Comparison of ENCODE assay signal across 25 cellular contexts in the genomic region with DNA sequence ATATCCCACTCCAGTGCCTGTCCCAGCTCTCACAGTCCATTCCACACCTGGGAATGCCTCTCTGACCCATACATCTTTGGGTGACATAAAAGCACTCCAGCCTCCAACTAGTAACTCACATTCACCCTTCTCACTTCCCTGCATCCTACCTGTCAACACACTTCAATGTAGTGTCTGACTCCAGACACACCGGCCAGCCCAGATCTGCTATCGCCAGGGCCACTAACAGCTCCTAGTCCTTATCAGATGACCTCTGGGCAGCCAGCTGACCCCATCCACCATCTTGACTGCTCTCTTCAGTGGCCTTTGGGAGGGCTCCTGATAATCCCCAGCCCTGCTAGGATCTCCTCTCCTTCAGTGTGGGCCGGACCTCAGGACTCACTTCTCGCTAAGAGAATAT. TPM values are rescaled to one million over a fixed set of nuclear protein-coding genes. Genes with fewer than 3 reads are reported as not detected.
DNase-seq lines count a peak whose midpoint lies in the region; ATAC-seq and TF ChIP-seq lines count a peak whose summit lies in the region.
"Had no signal": no experiment of that assay in that cellular context is flagged by ENCODE, and none has a peak within 500 bp of the region (broad histone marks: within the 10 kb centered on the region; RNA-seq: fewer than 3 reads in every experiment).

No MANE protein-coding gene starts in this region.

- TF ChIP-seq CTCF in Peyer's patch (IDR thresholded peaks at IDR 0.05) = no peak

- no peaks in the 10 kb centered on the region for H3K27me3 ChIP-seq in CD4-positive, CD25-positive, alpha-beta regulatory T cell (ENCODE audit: control insufficient read depth, insufficient read depth, low read length)
- no peaks in the 10 kb centered on the region for H3K27me3 ChIP-seq in Peyer's patch
- H3K27me3 ChIP-seq: BLaER1, SJCRH30 had no signal

- peaks cover 0 to 2% (median 0%) of the 10 kb centered on the region in 7 donors for H3K9me3 Mint-ChIP-seq in CD4-positive, CD25-positive, alpha-beta regulatory T cell
- H3K9me3 Mint-ChIP-seq: CD4-positive, alpha-beta memory T cell; GM23338; H9; T-cell had no signal

- peak overlapping the region in 3 of 4 donors; percentile 11 to 84 (median 61) for H3K4me3 Mint-ChIP-seq in CD4-positive, CD25-positive, alpha-beta regulatory T cell
- no peak overlapping the region for H3K4me3 Mint-ChIP-seq in T-helper 17 cell
- H3K4me3 Mint-ChIP-seq: GM23338, H9, T-cell had no signal

- no peaks in the 10 kb centered on the region for H3K36me3 Mint-ChIP-seq in CD4-positive, CD25-positive, alpha-beta regulatory T cell
- peaks cover 2% of the 10 kb centered on the region for H3K36me3 Mint-ChIP-seq in T-helper 17 cell (ENCODE audit: low read depth)
- H3K36me3 Mint-ChIP-seq: T-cell had no signal

- peaks cover 15% of the 10 kb centered on the region for H3K4me1 ChIP-seq in CD4-positive, CD25-positive, alpha-beta regulatory T cell (ENCODE audit: control insufficient read depth, insufficient read depth, low read length, poor library complexity, severe bottlenecking)
- peaks cover 0 to 27% (median 3%) of the 10 kb centered on the region in 4 donors for H3K4me1 ChIP-seq in Peyer's patch

- no peak overlapping the region for H3K4me3 ChIP-seq in CD4-positive, CD25-positive, alpha-beta regulatory T cell (ENCODE audit: low read depth, low read length)
- H3K4me3 ChIP-seq in Peyer's patch = no peak overlapping the region
- H3K4me3 ChIP-seq: BLaER1, GM12878, GM23338, SJCRH30 had no signal

- no peak overlapping the region for H3K27ac ChIP-seq in CD4-positive, CD25-positive, alpha-beta regulatory T cell (ENCODE audit: insufficient read depth, low read length, poor library complexity, severe bottlenecking)
- no peak overlapping the region for H3K27ac ChIP-seq in Peyer's patch
- H3K27ac ChIP-seq: BLaER1, SJCRH30 had no signal

- no peaks in the 10 kb centered on the region for H3K36me3 ChIP-seq in CD4-positive, CD25-positive, alpha-beta regulatory T cell (ENCODE audit: control insufficient read depth, insufficient read depth, low read length)
- no peaks in the 10 kb centered on the region for H3K36me3 ChIP-seq in Peyer's patch

- no peak for DNase-seq in CD4-positive, CD25-positive, alpha-beta regulatory T cell
- DNase-seq in ELF-1 (ENCODE audit: low read depth, low spot score) (peak; percentile 63), T-helper 17 cell (no peak), islet precursor cell (peak; percentile 76), HK-2 (ENCODE audit: unreplicated experiment) (no peak), Peyer's patch (no peak), left lobe of liver (ENCODE audit: low spot score) (no peak)
- DNase-seq: CD4-positive, alpha-beta memory T cell; COR-L47; GDM1; H9; KG1; MM.1S; NCI-H1417; NCI-H1694; NCI-H2029 treated with DMSO at 0.1 percent for 48 hours; NCI-H446 treated with DMSO at 0.1 percent for 48 hours; NCI-H526; SJCRH30; T-cell had no signal

- no peaks in the 10 kb centered on the region for H3K27me3 Mint-ChIP-seq in CD4-positive, CD25-positive, alpha-beta regulatory T cell
- H3K27me3 Mint-ChIP-seq in T-helper 17 cell = no peaks in the 10 kb centered on the region
- H3K27me3 Mint-ChIP-seq: CD4-positive, alpha-beta memory T cell; T-cell had no signal

- H3K27ac Mint-ChIP-seq in CD4-positive, CD25-positive, alpha-beta regulatory T cell = peak overlapping the region in 1 of 3 donors; percentile 96
- peak overlapping the region; percentile 69 for H3K27ac Mint-ChIP-seq in T-helper 17 cell
- H3K27ac Mint-ChIP-seq: GM23338, H9, T-cell had no signal

- peaks cover 6 to 36% (median 25%) of the 10 kb centered on the region in 4 donors for H3K4me1 Mint-ChIP-seq in CD4-positive, CD25-positive, alpha-beta regulatory T cell
- H3K4me1 Mint-ChIP-seq in T-helper 17 cell = peaks cover 28% of the 10 kb centered on the region

- ATAC-seq in CD4-positive, CD25-positive, alpha-beta regulatory T cell (ENCODE audit: low read depth in 2 of 2) = no peak
- ATAC-seq in T-helper 17 cell (no peak), GM21717 (IDR thresholded peaks at IDR 0.05; ENCODE audit: unreplicated experiment) (no peak), left lobe of liver (no peak)
- ATAC-seq: GM12878, GM23338, Panc1, T-cell had no signal

- TF ChIP-seq POLR2A in Peyer's patch (IDR thresholded peaks at IDR 0.05) = no peak

- H3K9me3 ChIP-seq in CD4-positive, CD25-positive, alpha-beta regulatory T cell (ENCODE audit: control insufficient read depth in 2 of 2, low read length in 2 of 2) = no peaks in the 10 kb centered on the region
- H3K9me3 ChIP-seq in T-helper 17 cell (ENCODE audit: control insufficient read depth, low read length, poor library complexity, severe bottlenecking) = no peaks in the 10 kb centered on the region
- no peaks in the 10 kb centered on the region for H3K9me3 ChIP-seq in Peyer's patch
- H3K9me3 ChIP-seq: BLaER1, SJCRH30 had no signal

RNA-seq across cellular contexts. Expression of a gene that starts 2.9 kb away (rescaled TPM):
- 15.7 TPM for total RNA-seq in CD4-positive, CD25-positive, alpha-beta regulatory T cell
- polyA plus RNA-seq in CD4-positive, CD25-positive, alpha-beta regulatory T cell = 10 to 100 TPM; 14.4 to 17.2 (median 16.2) TPM
- total RNA-seq in T-helper 17 cell (10 to 100 TPM in 1 of 2 donors, 1 to 10 TPM in 1; 8.6 to 11.6 TPM), Peyer's patch (10 to 100 TPM in 3 of 4 donors, 1 to 10 TPM in 1; 9.7 to 36.3 (median 15.3) TPM), left lobe of liver (1.4 TPM)

RNA-seq across cellular contexts. Expression of a gene that starts 4.8 kb away (rescaled TPM):
- 15.9 TPM for total RNA-seq in CD4-positive, CD25-positive, alpha-beta regulatory T cell
- 10 to 100 TPM; 14.0 to 27.4 (median 24.5) TPM for polyA plus RNA-seq in CD4-positive, CD25-positive, alpha-beta regulatory T cell
- 10 to 100 TPM; 12.5 to 16.6 TPM for total RNA-seq in T-helper 17 cell
- 10 to 100 TPM; 28.1 to 47.3 (median 34.1) TPM for total RNA-seq in Peyer's patch
- total RNA-seq in left lobe of liver = 25.1 TPM

RNA-seq across cellular contexts. Expression of a gene that starts 33.7 kb away (rescaled TPM):
- 1.7 TPM for total RNA-seq in CD4-positive, CD25-positive, alpha-beta regulatory T cell
- polyA plus RNA-seq in CD4-positive, CD25-positive, alpha-beta regulatory T cell = 1 to 10 TPM in 3 of 4 donors, under 1 TPM in 1; 0.87 to 3.1 (median 2.1) TPM
- 1 to 10 TPM; 4.8 to 5.5 TPM for total RNA-seq in T-helper 17 cell
- total RNA-seq in Peyer's patch = 10 to 100 TPM in 2 of 4 donors, 1 to 10 TPM in 2; 7.4 to 15.6 (median 9.9) TPM
- 1.5 TPM for total RNA-seq in left lobe of liver

Comparison
In these comparisons a context has a peak if more than half of its experiments do, and no peak if none do; other contexts are left out.
1. DNase-seq: peak in ELF-1 (single experiment) and islet precursor cell (single experiment); none in CD4-positive, CD25-positive, alpha-beta regulatory T cell (0 of 3), T-helper 17 cell (0 of 3), HK-2 (single experiment), Peyer's patch (0 of 3) and left lobe of liver (single experiment).